ENCODE assay signal across 1 cellular context in the genomic region with DNA sequence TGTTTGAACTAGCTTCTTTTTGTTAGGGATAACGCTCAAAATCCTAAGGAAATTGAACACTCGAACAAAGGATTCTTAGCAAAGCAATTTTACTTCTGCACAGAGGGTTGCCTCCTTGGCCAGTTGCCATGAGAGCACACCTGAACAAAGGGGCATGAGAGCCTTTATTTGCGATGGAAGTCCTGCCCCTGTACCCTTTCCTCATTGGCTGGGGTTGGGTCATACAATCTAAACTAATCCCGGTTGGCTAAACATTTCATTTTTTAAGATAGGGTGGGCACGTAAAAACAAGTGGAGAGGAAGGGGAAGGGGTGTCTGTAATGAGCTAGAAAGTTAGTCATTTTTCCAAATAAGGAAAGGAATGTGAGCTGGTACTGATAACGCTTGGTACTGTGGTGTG.
TF ChIP-seq lines count a peak whose summit lies in the region.

No MANE protein-coding gene starts in this region.

TF ChIP-seq in GM23338, 12 proteins besides CTCF, POLR2A, EP300 and RAD21:
- peak; percentile 78; the same call in 1 of the 2 replicates for TF ChIP-seq POLR2AphosphoS5 (IDR thresholded peaks at IDR 0.05; ENCODE audit: low read depth)
